Comparison of ENCODE assay signal across 22 cellular contexts in the genomic region with DNA sequence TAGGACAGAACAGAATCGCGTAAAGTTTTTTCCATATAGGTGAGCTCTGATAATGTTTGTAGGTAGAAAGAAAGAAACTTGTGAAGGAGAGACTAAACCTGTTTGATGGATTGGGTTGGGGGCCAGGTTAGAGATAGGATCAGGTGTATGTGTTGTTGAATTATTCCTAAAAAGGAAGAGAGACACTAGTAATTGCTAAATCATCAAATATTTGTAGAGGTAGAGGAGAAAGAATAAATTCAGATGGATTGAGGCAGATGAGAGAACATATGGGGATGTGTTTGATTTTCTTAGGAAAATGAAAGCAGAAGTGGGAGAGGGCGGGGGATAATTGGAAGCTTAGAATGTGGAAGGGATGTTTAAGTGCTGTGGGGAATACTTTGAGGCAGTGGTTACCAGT.
"Had no signal": no experiment of that assay in that cellular context is flagged by ENCODE, and none has a peak within 500 bp of the region (broad histone marks: within the 10 kb centered on the region; RNA-seq: fewer than 3 reads in every experiment).

No MANE protein-coding gene starts in this region.

- DNase-seq: effector CD4-positive, alpha-beta T cell; endodermal cell; erythroblast; foreskin keratinocyte; mesendoderm; naive B cell; occipital lobe; retina; sigmoid colon; stimulated activated CD4-positive, alpha-beta T cell treated with anti-CD3 and anti-CD28 coated beads, Interleukin-2, amount 100 ng/mL, for 24 hours; stimulated activated CD4-positive, alpha-beta T cell treated with anti-CD3 and anti-CD28 coated beads, Interleukin-4, amount 100 ng/mL, for 4 hours; stimulated activated naive B cell treated with anti-CD40 and anti-IgM and Interleukin-4, amounts not matched to agents 10 μg/mL and 1 μg/mL and 100 μg/mL, for 72 hours; stimulated activated naive CD8-positive, alpha-beta T cell treated with anti-CD3 and anti-CD28 coated beads, Interleukin-15, amount 100 ng/mL, for 72 hours; testis; upper lobe of right lung had no signal

- H3K4me3 ChIP-seq: hepatocyte, prostate gland, sigmoid colon, skin epidermis, testis, tibial nerve, upper lobe of right lung, vagina had no signal

- H2AFZ ChIP-seq: hepatocyte, parathyroid adenoma had no signal

- H3K4me2 ChIP-seq: hepatocyte had no signal

- H3K27me3 ChIP-seq: foreskin keratinocyte, hepatocyte, sigmoid colon, testis, tibial nerve, upper lobe of right lung, vagina had no signal

- H3K4me1 ChIP-seq: foreskin keratinocyte, parathyroid adenoma, prostate gland, testis, upper lobe of right lung had no signal

- ATAC-seq: foreskin keratinocyte; stimulated activated naive B cell treated with anti-CD40 and anti-IgM and Interleukin-4, amounts not matched to agents 10 μg/mL and 1 μg/mL and 100 μg/mL, for 72 hours; stimulated activated naive CD8-positive, alpha-beta T cell treated with anti-CD3 and anti-CD28 coated beads, Interleukin-15, amount 100 ng/mL, for 72 hours; upper lobe of right lung had no signal

- H3K36me3 ChIP-seq: prostate gland had no signal

- H3K27ac ChIP-seq: foreskin keratinocyte, hepatocyte, parathyroid adenoma, prostate gland, sigmoid colon, skin epidermis, testis, tibial nerve, upper lobe of right lung, vagina had no signal

- H3K9me3 ChIP-seq: prostate gland, sigmoid colon, testis, tibial nerve, upper lobe of right lung, vagina had no signal

- H3K9ac ChIP-seq: parathyroid adenoma had no signal

- FAIRE-seq: endothelial cell of umbilical vein had no signal
